Comparison of ENCODE assay signal across 26 cellular contexts in the genomic region with DNA sequence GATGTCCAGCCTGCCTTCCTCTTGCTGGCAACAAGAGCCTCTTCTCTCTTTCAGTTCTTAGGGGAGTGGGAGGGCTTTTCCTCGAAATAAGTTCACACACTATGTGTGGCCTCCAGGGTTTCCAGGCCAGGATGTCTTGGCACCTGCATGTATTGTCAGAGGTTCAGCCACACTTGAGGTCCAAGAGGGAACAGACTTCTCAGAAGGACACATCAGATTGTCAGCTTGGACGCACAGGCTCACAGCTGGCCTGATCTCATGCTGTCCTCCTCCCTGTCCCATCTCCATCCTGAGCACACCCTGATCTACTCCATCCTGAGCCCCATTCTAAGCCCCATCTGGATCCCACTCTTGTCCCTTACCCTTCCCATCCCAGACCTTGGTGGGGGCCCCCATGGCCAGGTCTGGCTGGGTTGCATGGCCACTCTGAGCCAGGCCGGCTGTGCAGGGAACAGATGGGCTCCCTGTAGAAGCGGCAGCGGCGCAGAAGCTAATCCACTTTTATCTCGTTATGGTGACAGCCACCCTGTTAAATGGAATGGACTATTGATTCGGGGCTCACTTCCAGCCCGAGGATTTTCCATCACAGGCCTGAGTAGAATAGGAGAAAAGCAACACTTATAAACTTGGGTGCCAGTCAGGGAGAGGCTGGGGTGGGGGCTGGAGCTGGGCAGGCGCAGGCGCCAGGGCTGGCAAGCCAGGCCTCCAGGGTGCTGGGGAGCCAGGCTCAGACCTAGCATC.
DNase-seq lines count a peak whose midpoint lies in the region; ATAC-seq and TF ChIP-seq lines count a peak whose summit lies in the region.
"Had no signal": no experiment of that assay in that cellular context is flagged by ENCODE, and none has a peak within 500 bp of the region (broad histone marks: within the 10 kb centered on the region; RNA-seq: fewer than 3 reads in every experiment).

No MANE protein-coding gene starts in this region.

- H3K56ac ChIP-seq in IMR-90 (ENCODE audit: extremely low read depth, insufficient read depth, low read length) = no peak overlapping the region

- no peak overlapping the region for H3K4ac ChIP-seq in IMR-90 (ENCODE audit: low read depth, low read length)

- BruUV-seq in IMR-90 (replicated peaks; lab: Mats Ljungman, UMichigan) = no TSS peak

- intact Hi-C loops in IMR-90 (cut with micrococcal nuclease) = no loop called here

- no peak overlapping the region for H4K8ac ChIP-seq in IMR-90 (ENCODE audit: low read depth in 2 of 2, low read length in 2 of 2)

- H3K9me3 ChIP-seq in SK-N-SH = no peaks in the 10 kb centered on the region
- H3K9me3 ChIP-seq in IMR-90 (ENCODE audit: control insufficient read depth, insufficient read depth, low read length) = no peaks in the 10 kb centered on the region
- H3K9me3 ChIP-seq: A549, heart right ventricle, left lung, mucosa of descending colon, psoas muscle, stomach, upper lobe of left lung had no signal

- H3K4me1 ChIP-seq in SK-N-SH (ENCODE audit: control insufficient read depth in 1 of 2, insufficient read depth in 2 of 2, low read depth in 1 of 2, low read length in 1 of 2) = peaks cover 0 to 6% of the 10 kb centered on the region in 2 experiments; a peak in 1 of 4 replicates
- no peaks in the 10 kb centered on the region for H3K4me1 ChIP-seq in IMR-90 (ENCODE audit: control insufficient read depth, insufficient read depth, low read length)
- H3K4me1 ChIP-seq: A549, heart right ventricle, left lung, psoas muscle, stomach, upper lobe of left lung had no signal

- dilution Hi-C loops in IMR-90 (cut with HindIII; ENCODE audit: low sequenced_read_pairs, unreplicated experiment) = no loop called here

- no peak overlapping the region for H2BK120ac ChIP-seq in IMR-90 (ENCODE audit: low read depth, low read length)

- H2AK5ac ChIP-seq in IMR-90 (ENCODE audit: low read depth, low read length) = no peak overlapping the region

- H3K9me2 ChIP-seq in SK-N-SH = no peaks in the 10 kb centered on the region

- H3K9me1 ChIP-seq in IMR-90 (ENCODE audit: insufficient read depth, low read length) = no peaks in the 10 kb centered on the region; the same call in 1 of the 2 replicates

- ATAC-seq in SK-N-SH treated with all-trans-retinoic acid at 6 μM for 48 hours (no peak; the same call in 2 of the 3 replicates), IMR-90 (ENCODE audit: low read depth) (no peak), GM21447 (IDR thresholded peaks at IDR 0.05; ENCODE audit: unreplicated experiment) (no peak)
- ATAC-seq: A549, heart right ventricle, left lung, mucosa of descending colon, psoas muscle had no signal

- in situ Hi-C loops in IMR-90 (cut with MboI; ENCODE audit: low sequenced_read_pairs) = no loop called here

- H3K36me3 ChIP-seq in SK-N-SH (replicated peaks in 1 of 2; ENCODE audit: control insufficient read depth in 1 of 2, insufficient read depth in 2 of 2, low read length in 1 of 2) (no peaks in the 10 kb centered on the region), IMR-90 (ENCODE audit: control insufficient read depth, insufficient read depth, low read length) (no peaks in the 10 kb centered on the region)
- H3K36me3 ChIP-seq: heart right ventricle, left lung, stomach, upper lobe of left lung had no signal

- H3K27ac ChIP-seq in SK-N-SH (ENCODE audit: low read depth in 2 of 2, low read length in 1 of 2) (no peak overlapping the region), IMR-90 (ENCODE audit: insufficient read depth, low read length) (no peak overlapping the region)
- H3K27ac ChIP-seq: A549, heart right ventricle, left lung, psoas muscle, stomach, upper lobe of left lung had no signal

- H3K27me3 ChIP-seq in SK-N-SH (ENCODE audit: insufficient read depth) (no peaks in the 10 kb centered on the region), IMR-90 (ENCODE audit: control insufficient read depth, insufficient read depth, low read length) (no peaks in the 10 kb centered on the region; the same call in none of the 2 replicates)

- DNase-seq in SK-N-SH (peak; percentile 59), IMR-90 (no peak), ecto neural progenitor cell (ENCODE audit: low spot score) (peak; percentile 43), retina (peak; percentile 75), NCI-H1436 (lab: John Stamatoyannopoulos, UW) (no peak), dedifferentiated amniotic fluid mesenchymal stem cell (ENCODE audit: extremely low spot score) (no peak)
- DNase-seq: activated B cell treated with CpG ODN at 0.5 μM for 24 hours; activated CD4-positive, alpha-beta memory T cell treated with anti-CD3 and anti-CD28 coated beads, Interleukin-2, amount 10 ng/mL, durations not matched to agents 7 days and 5 days; caudate nucleus; DMS79 treated with DMSO at 0.1 percent for 48 hours; heart right ventricle; left lung; mucosa of descending colon; NCI-H1105 treated with DMSO at 0.1 percent for 48 hours; NCI-H2107; NCI-H526; psoas muscle; RPMI8226; stimulated activated CD4-positive, alpha-beta T cell treated with anti-CD3 and anti-CD28 coated beads, Interleukin-4, amount 100 ng/mL, for 1 hour; stomach; T1000; upper lobe of left lung had no signal

- no peak overlapping the region for H4K91ac ChIP-seq in IMR-90 (ENCODE audit: insufficient read depth, low read depth, low read length)

- H2AFZ ChIP-seq in SK-N-SH (ENCODE audit: low read depth) = no peak overlapping the region
- H2AFZ ChIP-seq in IMR-90 (replicated peaks; ENCODE audit: low read length, poor library complexity) = peak overlapping the region; percentile 14

- no peaks in the 10 kb centered on the region for H3K79me1 ChIP-seq in IMR-90 (ENCODE audit: low read depth in 1 of 2, low read length in 2 of 2)

- H3K79me2 ChIP-seq in SK-N-SH (ENCODE audit: insufficient read depth) = no peaks in the 10 kb centered on the region

- H2BK15ac ChIP-seq in IMR-90 (ENCODE audit: low read depth, low read length) = no peak overlapping the region

- no peak overlapping the region for H2BK20ac ChIP-seq in IMR-90 (ENCODE audit: low read depth, low read length)

- TF ChIP-seq POLR2A in IMR-90 (IDR thresholded peaks at IDR 0.05; ENCODE audit: low read depth, low read length) = no peak

- H3K4me2 ChIP-seq in SK-N-SH = no peak overlapping the region
- H3K4me2 ChIP-seq in IMR-90 (ENCODE audit: low read depth, low read length) = no peak overlapping the region
- H3K4me2 ChIP-seq: A549, smooth muscle cell had no signal

- POLR2A ChIA-PET in SK-N-SH (lab: Yijun Ruan, JAX) (no interaction called here), IMR-90 (lab: Charles Lee; ENCODE audit: unreplicated experiment) (no interaction called here)

- no peak overlapping the region for H2AK9ac ChIP-seq in IMR-90 (replicated peaks; ENCODE audit: low read depth, low read length, poor library complexity)

- 40% methylated on average over 10 of the region's 11 CpGs for WGBS in SK-N-SH (ENCODE audit: low lambda C conversion rate)
- WGBS in IMR-90 (ENCODE audit: extremely low coverage in 2 of 2, insufficient read length in 1 of 2), 2 experiments = 60% methylated on average over 6 of the region's 11 CpGs; no CpG with 5 or more reads in 1 of the 2 experiments

- TF ChIP-seq RAD21 in SK-N-SH (IDR thresholded peaks at IDR 0.05; ENCODE audit: low read length) = no peak
- TF ChIP-seq RAD21 in IMR-90 (IDR thresholded peaks at IDR 0.05; ENCODE audit: low read length) = no peak

- H2BK5ac ChIP-seq in IMR-90 (ENCODE audit: low read depth, low read length, poor library complexity, severe bottlenecking) = no peak overlapping the region

- TF ChIP-seq CTCF in SK-N-SH (IDR thresholded peaks at IDR 0.05) (no peak), IMR-90 (conservative IDR thresholded peaks at IDR 0.05; ENCODE audit: low read depth, low read length) (no peak)

- CTCF ChIA-PET in SK-N-SH (lab: Yijun Ruan, JAX) (interaction anchor here (1.2 kb wide), 1 partner anchor 8 kb away, joined by 4 read pairs; no protein-coding TSS in a partner anchor), IMR-90 (lab: Yijun Ruan, JAX) (no interaction called here)

- H3K4me3 ChIP-seq in SK-N-SH (ENCODE audit: low read depth in 2 of 2, low read length in 1 of 2) (no peak overlapping the region), IMR-90 (ENCODE audit: insufficient read depth, low read depth, low read length) (no peak overlapping the region)
- H3K4me3 ChIP-seq: A549, heart right ventricle, left lung, mucosa of descending colon, psoas muscle, smooth muscle cell, stomach, upper lobe of left lung had no signal

- H3K9ac ChIP-seq in SK-N-SH (no peak overlapping the region), IMR-90 (ENCODE audit: low read depth, low read length) (no peak overlapping the region)

- TF ChIP-seq EP300 in SK-N-SH (IDR thresholded peaks at IDR 0.05; ENCODE audit: borderline replicate concordance in 1 of 2, low read depth in 1 of 2, low read length in 1 of 2) = no peak

- H3K14ac ChIP-seq in IMR-90 (replicated peaks; ENCODE audit: low read depth, low read length) = no peak overlapping the region

- H3K23ac ChIP-seq in IMR-90 (ENCODE audit: low read depth, low read length) = no peak overlapping the region

- no peak overlapping the region for H4K5ac ChIP-seq in IMR-90 (ENCODE audit: low read depth, low read length)

- H4K20me1 ChIP-seq in SK-N-SH (ENCODE audit: insufficient read depth) (no peaks in the 10 kb centered on the region), IMR-90 (ENCODE audit: insufficient read depth, low read length) (no peaks in the 10 kb centered on the region)

- no peak overlapping the region for H3K18ac ChIP-seq in IMR-90 (ENCODE audit: low read depth, low read length)

- no peaks in the 10 kb centered on the region for H3F3A ChIP-seq in SK-N-SH (replicated peaks; ENCODE audit: insufficient read depth)

TF ChIP-seq in SK-N-SH, 30 proteins besides CTCF, POLR2A, EP300 and RAD21 (continues in another document):
- no peak for TF ChIP-seq JUND (IDR thresholded peaks at IDR 0.05)
- no peak for TF ChIP-seq MXI1 (IDR thresholded peaks at IDR 0.05; ENCODE audit: low read depth, low read length)
- no peak for TF ChIP-seq ELF1 (IDR thresholded peaks at IDR 0.05)
- TF ChIP-seq MEF2A (IDR thresholded peaks at IDR 0.05; ENCODE audit: borderline replicate concordance, low read depth) = no peak

TF ChIP-seq in SK-N-SH treated with all-trans-retinoic acid at 6 μM for 48 hours, 23 proteins besides CTCF, POLR2A, EP300 and RAD21 (continues in another document):
- TF ChIP-seq ZFP3 (CRISPR knock-in tag; IDR thresholded peaks at IDR 0.05) = no peak
- no peak for TF ChIP-seq ISL1 (CRISPR knock-in tag; IDR thresholded peaks at IDR 0.05)
- no peak for TF ChIP-seq ZFP30 (CRISPR knock-in tag; IDR thresholded peaks at IDR 0.05)
- TF ChIP-seq TOX (CRISPR knock-in tag; IDR thresholded peaks at IDR 0.05; ENCODE audit: borderline replicate concordance) = no peak

TF ChIP-seq in IMR-90, 13 proteins besides CTCF, POLR2A, EP300 and RAD21 (continues in another document):
- no peak for TF ChIP-seq MAFK (IDR thresholded peaks at IDR 0.05; ENCODE audit: low read depth, low read length)
- no peak for TF ChIP-seq SMC3 (IDR thresholded peaks at IDR 0.05; ENCODE audit: low read depth, low read length)

Comparison
In these comparisons a context has a peak if more than half of its experiments do, and no peak if none do; other contexts are left out.
1. DNase-seq: peak in SK-N-SH (single experiment), ecto neural progenitor cell (single experiment) and retina (single experiment); none in IMR-90 (single experiment), NCI-H1436 (single experiment) and dedifferentiated amniotic fluid mesenchymal stem cell (single experiment).